ENCODE assay signal across 25 cellular contexts in genomic region chr1:246000638-246001015, GRCh38.
"Had no signal": no experiment of that assay in that cellular context is flagged by ENCODE, and none has a peak within 500 bp of the region (broad histone marks: within the 10 kb centered on the region; RNA-seq: fewer than 3 reads in every experiment).

No MANE protein-coding gene starts in this region.

- H3K27me3 ChIP-seq: cardiac muscle cell, left lung, thyroid gland had no signal

- H3K4me3 Mint-ChIP-seq: activated B cell treated with CpG ODN at 0.5 μM for 24 hours; activated CD4-positive, alpha-beta T cell treated with anti-CD3 and anti-CD28 coated beads for 36 hours; activated naive CD8-positive, alpha-beta T cell treated with anti-CD3 and anti-CD28 coated beads for 36 hours; activated T-cell treated with anti-CD3 and anti-CD28 coated beads, Interleukin-2, amount 50 U/mL, for 24 hours; immature natural killer cell; neural crest cell had no signal

- H3K27ac Mint-ChIP-seq: activated B cell treated with CpG ODN at 0.5 μM for 24 hours; activated CD4-positive, alpha-beta T cell treated with anti-CD3 and anti-CD28 coated beads for 36 hours; activated naive CD8-positive, alpha-beta T cell treated with anti-CD3 and anti-CD28 coated beads for 36 hours; activated T-cell treated with anti-CD3 and anti-CD28 coated beads, Interleukin-2, amount 50 U/mL, for 24 hours had no signal

- H3K4me1 Mint-ChIP-seq: activated CD4-positive, alpha-beta T cell treated with anti-CD3 and anti-CD28 coated beads for 36 hours; activated naive CD8-positive, alpha-beta T cell treated with anti-CD3 and anti-CD28 coated beads for 36 hours had no signal

- H3K9me3 Mint-ChIP-seq: activated B cell treated with CpG ODN at 0.5 μM for 24 hours; activated naive CD8-positive, alpha-beta T cell treated with anti-CD3 and anti-CD28 coated beads for 36 hours; activated T-cell treated with anti-CD3 and anti-CD28 coated beads, Interleukin-2, amount 50 U/mL, for 24 hours; immature natural killer cell; neural crest cell had no signal

- ATAC-seq: activated CD4-positive, alpha-beta T cell treated with anti-CD3 and anti-CD28 coated beads for 36 hours; left lung; mucosa of descending colon; sciatic nerve had no signal

- H3K27ac ChIP-seq: cardiac muscle cell, left lung, thyroid gland had no signal

- H3K27me3 Mint-ChIP-seq: activated B cell treated with CpG ODN at 0.5 μM for 24 hours; activated CD4-positive, alpha-beta T cell treated with anti-CD3 and anti-CD28 coated beads for 36 hours; activated naive CD8-positive, alpha-beta T cell treated with anti-CD3 and anti-CD28 coated beads for 36 hours; activated T-cell treated with anti-CD3 and anti-CD28 coated beads, Interleukin-2, amount 50 U/mL, for 24 hours had no signal

- H3K36me3 Mint-ChIP-seq: activated naive CD8-positive, alpha-beta T cell treated with anti-CD3 and anti-CD28 coated beads for 36 hours had no signal

- H3K4me3 ChIP-seq: cardiac muscle cell, left lung, mucosa of descending colon, thyroid gland had no signal

- DNase-seq: activated B cell treated with CpG ODN at 0.5 μM for 24 hours; activated CD4-positive, alpha-beta T cell treated with anti-CD3 and anti-CD28 coated beads for 36 hours; activated CD4-positive, alpha-beta T cell treated with anti-CD3 and anti-CD28 coated beads, Interleukin-2, amount 50 U/mL, for 4 hours; activated CD8-positive, alpha-beta memory T cell treated with anti-CD3 and anti-CD28 coated beads for 24 hours; activated CD8-positive, alpha-beta memory T cell treated with anti-CD3 and anti-CD28 coated beads, Interleukin-2, amount 50 U/mL, for 4 hours; activated naive CD4-positive, alpha-beta T cell treated with Interleukin-2 at 50 U/mL for 16 hours; activated naive CD8-positive, alpha-beta T cell treated with anti-CD3 and anti-CD28 coated beads for 36 hours; activated T-cell treated with anti-CD3 and anti-CD28 coated beads, Interleukin-2, amount 50 U/mL, for 24 hours; amniotic stem cell; erythroblast; immature natural killer cell; kidney glomerular epithelial cell; left lung; mucosa of descending colon; occipital lobe; posterior cingulate gyrus; small intestine; stimulated activated CD4-positive, alpha-beta T cell treated with anti-CD3 and anti-CD28 coated beads, Interleukin-15, amount 100 ng/mL, for 24 hours; stimulated activated naive CD4-positive, alpha-beta T cell treated with Interleukin-2 at 50 U/mL for 16 hours; T-helper 1 cell; T-helper 9 cell; thyroid gland had no signal

- H3K36me3 ChIP-seq: cardiac muscle cell, left lung, thyroid gland had no signal

- H3K9me3 ChIP-seq: left lung, mucosa of descending colon, thyroid gland had no signal
